1 cellular context compared by ENCODE assay signal in the genomic region with DNA sequence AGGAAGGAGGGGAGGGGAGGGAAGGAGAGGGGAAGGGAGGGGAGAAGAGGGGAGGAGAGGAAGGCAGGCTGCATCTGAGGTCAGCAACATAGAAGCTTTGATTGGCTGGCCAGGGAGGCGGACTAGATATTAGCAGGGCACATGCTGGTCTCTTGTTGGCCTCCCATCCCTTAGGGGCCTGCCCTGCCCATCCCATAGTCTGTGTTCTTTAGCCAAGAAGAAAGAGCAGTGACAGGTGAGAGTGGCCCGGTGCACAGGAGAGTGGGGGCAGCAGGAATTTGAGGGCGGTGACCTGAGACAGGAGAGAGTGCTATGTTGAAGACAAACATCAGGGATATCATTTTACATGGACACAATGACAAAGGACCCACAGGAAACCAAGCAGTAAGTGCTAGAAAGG.
TF ChIP-seq lines count a peak whose summit lies in the region.

No MANE protein-coding gene starts in this region.

TF ChIP-seq in GM23338, 12 proteins besides CTCF, POLR2A, EP300 and RAD21 (continued from another document):
- TF ChIP-seq, protein P1, sequence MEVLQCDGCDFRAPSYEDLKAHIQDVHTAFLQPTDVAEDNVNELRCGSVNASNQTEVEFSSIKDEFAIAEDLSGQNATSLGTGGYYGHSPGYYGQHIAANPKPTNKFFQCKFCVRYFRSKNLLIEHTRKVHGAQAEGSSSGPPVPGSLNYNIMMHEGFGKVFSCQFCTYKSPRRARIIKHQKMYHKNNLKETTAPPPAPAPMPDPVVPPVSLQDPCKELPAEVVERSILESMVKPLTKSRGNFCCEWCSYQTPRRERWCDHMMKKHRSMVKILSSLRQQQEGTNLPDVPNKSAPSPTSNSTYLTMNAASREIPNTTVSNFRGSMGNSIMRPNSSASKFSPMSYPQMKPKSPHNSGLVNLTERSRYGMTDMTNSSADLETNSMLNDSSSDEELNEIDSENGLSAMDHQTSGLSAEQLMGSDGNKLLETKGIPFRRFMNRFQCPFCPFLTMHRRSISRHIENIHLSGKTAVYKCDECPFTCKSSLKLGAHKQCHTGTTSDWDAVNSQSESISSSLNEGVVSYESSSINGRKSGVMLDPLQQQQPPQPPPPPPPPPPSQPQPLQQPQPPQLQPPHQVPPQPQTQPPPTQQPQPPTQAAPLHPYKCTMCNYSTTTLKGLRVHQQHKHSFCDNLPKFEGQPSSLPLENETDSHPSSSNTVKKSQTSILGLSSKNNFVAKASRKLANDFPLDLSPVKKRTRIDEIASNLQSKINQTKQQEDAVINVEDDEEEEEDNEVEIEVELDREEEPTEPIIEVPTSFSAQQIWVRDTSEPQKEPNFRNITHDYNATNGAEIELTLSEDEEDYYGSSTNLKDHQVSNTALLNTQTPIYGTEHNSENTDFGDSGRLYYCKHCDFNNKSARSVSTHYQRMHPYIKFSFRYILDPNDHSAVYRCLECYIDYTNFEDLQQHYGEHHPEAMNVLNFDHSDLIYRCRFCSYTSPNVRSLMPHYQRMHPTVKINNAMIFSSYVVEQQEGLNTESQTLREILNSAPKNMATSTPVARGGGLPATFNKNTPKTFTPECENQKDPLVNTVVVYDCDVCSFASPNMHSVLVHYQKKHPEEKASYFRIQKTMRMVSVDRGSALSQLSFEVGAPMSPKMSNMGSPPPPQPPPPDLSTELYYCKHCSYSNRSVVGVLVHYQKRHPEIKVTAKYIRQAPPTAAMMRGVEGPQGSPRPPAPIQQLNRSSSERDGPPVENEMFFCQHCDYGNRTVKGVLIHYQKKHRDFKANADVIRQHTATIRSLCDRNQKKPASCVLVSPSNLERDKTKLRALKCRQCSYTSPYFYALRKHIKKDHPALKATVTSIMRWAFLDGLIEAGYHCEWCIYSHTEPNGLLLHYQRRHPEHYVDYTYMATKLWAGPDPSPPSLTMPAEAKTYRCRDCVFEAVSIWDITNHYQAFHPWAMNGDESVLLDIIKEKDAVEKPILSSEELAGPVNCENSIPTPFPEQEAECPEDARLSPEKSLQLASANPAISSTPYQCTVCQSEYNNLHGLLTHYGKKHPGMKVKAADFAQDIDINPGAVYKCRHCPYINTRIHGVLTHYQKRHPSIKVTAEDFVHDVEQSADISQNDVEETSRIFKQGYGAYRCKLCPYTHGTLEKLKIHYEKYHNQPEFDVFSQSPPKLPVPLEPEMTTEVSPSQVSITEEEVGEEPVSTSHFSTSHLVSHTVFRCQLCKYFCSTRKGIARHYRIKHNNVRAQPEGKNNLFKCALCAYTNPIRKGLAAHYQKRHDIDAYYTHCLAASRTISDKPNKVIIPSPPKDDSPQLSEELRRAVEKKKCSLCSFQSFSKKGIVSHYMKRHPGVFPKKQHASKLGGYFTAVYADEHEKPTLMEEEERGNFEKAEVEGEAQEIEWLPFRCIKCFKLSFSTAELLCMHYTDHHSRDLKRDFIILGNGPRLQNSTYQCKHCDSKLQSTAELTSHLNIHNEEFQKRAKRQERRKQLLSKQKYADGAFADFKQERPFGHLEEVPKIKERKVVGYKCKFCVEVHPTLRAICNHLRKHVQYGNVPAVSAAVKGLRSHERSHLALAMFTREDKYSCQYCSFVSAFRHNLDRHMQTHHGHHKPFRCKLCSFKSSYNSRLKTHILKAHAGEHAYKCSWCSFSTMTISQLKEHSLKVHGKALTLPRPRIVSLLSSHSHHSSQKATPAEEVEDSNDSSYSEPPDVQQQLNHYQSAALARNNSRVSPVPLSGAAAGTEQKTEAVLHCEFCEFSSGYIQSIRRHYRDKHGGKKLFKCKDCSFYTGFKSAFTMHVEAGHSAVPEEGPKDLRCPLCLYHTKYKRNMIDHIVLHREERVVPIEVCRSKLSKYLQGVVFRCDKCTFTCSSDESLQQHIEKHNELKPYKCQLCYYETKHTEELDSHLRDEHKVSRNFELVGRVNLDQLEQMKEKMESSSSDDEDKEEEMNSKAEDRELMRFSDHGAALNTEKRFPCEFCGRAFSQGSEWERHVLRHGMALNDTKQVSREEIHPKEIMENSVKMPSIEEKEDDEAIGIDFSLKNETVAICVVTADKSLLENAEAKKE (CRISPR knock-in tag; IDR thresholded peaks at IDR 0.05) = no peak
- no peak for TF ChIP-seq EZH2 (IDR thresholded peaks at IDR 0.05; ENCODE audit: low read depth, unreplicated experiment)
- no peak for TF ChIP-seq CREB1 (CRISPR knock-in tag; IDR thresholded peaks at IDR 0.05; ENCODE audit: low read depth)
- TF ChIP-seq POLR2AphosphoS5 (IDR thresholded peaks at IDR 0.05; ENCODE audit: low read depth) = no peak
- TF ChIP-seq, protein P2, sequence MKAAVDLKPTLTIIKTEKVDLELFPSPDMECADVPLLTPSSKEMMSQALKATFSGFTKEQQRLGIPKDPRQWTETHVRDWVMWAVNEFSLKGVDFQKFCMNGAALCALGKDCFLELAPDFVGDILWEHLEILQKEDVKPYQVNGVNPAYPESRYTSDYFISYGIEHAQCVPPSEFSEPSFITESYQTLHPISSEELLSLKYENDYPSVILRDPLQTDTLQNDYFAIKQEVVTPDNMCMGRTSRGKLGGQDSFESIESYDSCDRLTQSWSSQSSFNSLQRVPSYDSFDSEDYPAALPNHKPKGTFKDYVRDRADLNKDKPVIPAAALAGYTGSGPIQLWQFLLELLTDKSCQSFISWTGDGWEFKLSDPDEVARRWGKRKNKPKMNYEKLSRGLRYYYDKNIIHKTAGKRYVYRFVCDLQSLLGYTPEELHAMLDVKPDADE (IDR thresholded peaks at IDR 0.05) = no peak
- no peak for TF ChIP-seq ZNF331 (CRISPR knock-in tag; IDR thresholded peaks at IDR 0.05; ENCODE audit: low read depth)
